Comparison of ENCODE assay signal across 6 cellular contexts in the genomic region with DNA sequence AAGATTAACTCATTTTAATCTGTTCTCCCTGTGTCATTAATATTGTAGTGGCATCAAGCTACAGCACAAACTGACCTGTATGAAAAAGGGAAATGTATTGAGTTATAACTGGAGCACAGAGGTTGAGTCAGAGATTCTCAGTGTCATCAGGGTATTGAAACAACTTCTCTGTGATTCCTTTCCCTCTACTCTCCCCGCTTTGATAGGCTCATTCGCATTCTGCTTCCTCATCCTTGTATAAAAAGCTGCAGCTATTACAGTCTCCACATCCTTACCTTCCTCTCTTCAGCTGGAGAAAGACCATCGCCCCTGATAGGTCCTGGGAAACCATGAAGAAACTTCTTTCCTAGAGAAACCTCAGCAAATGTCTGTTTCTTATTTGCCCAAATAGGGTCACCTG.
"Had no signal": no experiment of that assay in that cellular context is flagged by ENCODE, and none has a peak within 500 bp of the region (broad histone marks: within the 10 kb centered on the region; RNA-seq: fewer than 3 reads in every experiment).

No MANE protein-coding gene starts in this region.

- H3K4me3 Mint-ChIP-seq: H9 had no signal

- H3K4me3 ChIP-seq: K562 had no signal

- H3K9me3 Mint-ChIP-seq: H9 had no signal

- ATAC-seq: K562 had no signal

- H3K27ac Mint-ChIP-seq: H9 had no signal

- DNase-seq: GOT3, H9, HCEC 1CT, IMR-90, KG1 had no signal
